Comparison of ENCODE assay signal across 8 cellular contexts in the genomic region with DNA sequence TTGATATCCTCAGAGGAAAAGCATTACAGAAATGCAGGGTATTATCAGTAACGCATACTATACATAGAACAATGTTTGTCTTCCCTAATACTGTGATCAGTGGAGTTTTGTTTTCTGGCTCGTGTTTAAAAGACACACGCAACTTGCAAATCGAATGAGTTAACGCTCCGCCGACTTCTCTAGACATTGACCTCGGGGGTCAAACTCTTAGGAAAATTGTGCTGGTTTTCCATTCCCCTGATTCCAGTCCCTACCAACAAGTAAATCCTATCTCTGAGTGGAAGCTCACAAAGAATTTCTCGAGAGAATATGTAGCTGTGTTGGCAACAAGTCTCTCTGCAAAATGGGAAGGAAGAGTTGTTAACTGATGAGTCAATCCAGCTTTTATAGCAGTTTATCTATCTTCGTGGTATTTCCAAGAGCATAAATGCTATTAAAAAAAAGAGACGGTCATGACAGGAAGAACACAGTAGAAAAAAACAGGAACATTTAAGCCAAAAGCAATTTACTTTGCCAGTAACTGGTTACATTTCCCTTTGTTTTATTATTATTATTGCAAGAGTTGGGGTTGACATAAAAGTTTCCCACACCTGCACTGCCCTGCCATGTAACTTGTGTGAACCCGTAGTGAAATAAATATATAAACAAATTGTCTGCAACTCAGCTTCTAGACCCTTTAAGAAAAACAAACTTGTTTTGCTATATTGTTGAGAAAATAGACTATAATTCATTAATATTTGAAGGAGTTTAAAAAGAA.
DNase-seq lines count a peak whose midpoint lies in the region; ATAC-seq and TF ChIP-seq lines count a peak whose summit lies in the region.

No MANE protein-coding gene starts in this region.

- POLR2A ChIA-PET in CD4-positive, alpha-beta memory T cell (lab: Charles Lee; ENCODE audit: partially characterized antibody) = interaction anchor here (0.6 to 10.1 kb wide), 18 partner anchors 8 to 533 kb away, joined by 3 to 251 read pairs (median 6); partner anchors contain the start of gene ARID5B

- H3K4me1 ChIP-seq in CD4-positive, alpha-beta memory T cell (ENCODE audit: insufficient read depth, low read length) = peaks cover 81% of the 10 kb centered on the region
- H3K4me1 ChIP-seq in liver (ENCODE audit: control insufficient read depth in 4 of 4, insufficient read depth in 4 of 4, low read length in 3 of 4) (peaks cover 6 to 41% (median 17%) of the 10 kb centered on the region in 4 donors), tibial artery (peaks cover 0 to 75% (median 49%) of the 10 kb centered on the region in 4 donors)

- no peaks in the 10 kb centered on the region for H3K27me3 Mint-ChIP-seq in CD4-positive, alpha-beta memory T cell

- H3K27me3 ChIP-seq in CD4-positive, alpha-beta memory T cell (ENCODE audit: insufficient read depth, low read length) = no peaks in the 10 kb centered on the region
- H3K27me3 ChIP-seq in MG63 (no peaks in the 10 kb centered on the region), liver (ENCODE audit: control insufficient read depth in 4 of 4, insufficient read depth in 4 of 4, low read length in 3 of 4) (no peaks in the 10 kb centered on the region), tibial artery (no peaks in the 10 kb centered on the region)

- H3K9me3 Mint-ChIP-seq in CD4-positive, alpha-beta memory T cell = peaks cover 0 to 2% (median 0%) of the 10 kb centered on the region in 8 donors

- no peak for ATAC-seq in GM21529 (IDR thresholded peaks at IDR 0.05; ENCODE audit: unreplicated experiment)

- H3K4me3 ChIP-seq in CD4-positive, alpha-beta memory T cell (ENCODE audit: low read length in 2 of 2) = peak overlapping the region; percentile 9 to 26
- no peak overlapping the region; the same call in 1 of the 2 replicates for H3K4me3 ChIP-seq in MG63
- peak overlapping the region; percentile 16 for H3K4me3 ChIP-seq in astrocyte of the spinal cord (ENCODE audit: low read depth, low read length)
- H3K4me3 ChIP-seq in liver (ENCODE audit: low read depth in 1 of 3, low read length in 3 of 3) = peak overlapping the region in 2 of 3 donors; percentile 5 to 6
- peak overlapping the region; percentile 16 to 23 for H3K4me3 ChIP-seq in tibial artery

- H3K27ac ChIP-seq in CD4-positive, alpha-beta memory T cell (ENCODE audit: low read depth, low read length) = peak overlapping the region; percentile 87
- H3K27ac ChIP-seq in liver (ENCODE audit: low read depth in 1 of 2, low read length in 2 of 2) (peak overlapping the region; percentile 87 to 93), tibial artery (peak overlapping the region; percentile 88 to 96)

- H3K9ac ChIP-seq in liver (ENCODE audit: low read depth in 1 of 2, low read length in 2 of 2) = peak overlapping the region in 1 of 2 donors; percentile 10

- peaks cover 0 to 16% of the 10 kb centered on the region in 2 donors for H3K36me3 Mint-ChIP-seq in CD4-positive, alpha-beta memory T cell

- DNase-seq in CD4-positive, alpha-beta memory T cell = peak in 1 of 5 donors; percentile 9
- DNase-seq in MG63 (peak; percentile 76), astrocyte of the spinal cord (ENCODE audit: low read depth, low spot score) (peak; percentile 92), tibial artery (no peak), NCI-H1694 (lab: John Stamatoyannopoulos, UW) (no peak), GM19240 (ENCODE audit: insufficient read length, low spot score) (no peak)

- no peak for TF ChIP-seq CTCF in astrocyte of the spinal cord (IDR thresholded peaks at IDR 0.05; ENCODE audit: low read depth, low read length)
- TF ChIP-seq CTCF in liver (IDR thresholded peaks at IDR 0.05; ENCODE audit: low read depth, low read length, missing input control) = no peak
- no peak for TF ChIP-seq CTCF in tibial artery (IDR thresholded peaks at IDR 0.05)

- H3K4me1 Mint-ChIP-seq in CD4-positive, alpha-beta memory T cell = peaks cover 65 to 99% (median 76%) of the 10 kb centered on the region in 4 donors

- H3K27ac Mint-ChIP-seq in CD4-positive, alpha-beta memory T cell = peak overlapping the region; percentile 92 to 100 (median 98)

- no peaks in the 10 kb centered on the region for H3K36me3 ChIP-seq in CD4-positive, alpha-beta memory T cell (ENCODE audit: insufficient read depth, low read length)
- H3K36me3 ChIP-seq in MG63 (peaks cover 9% of the 10 kb centered on the region), liver (ENCODE audit: control insufficient read depth in 4 of 4, insufficient read depth in 3 of 4, low read depth in 1 of 4, low read length in 3 of 4) (no peaks in the 10 kb centered on the region), tibial artery (no peaks in the 10 kb centered on the region)

- intact Hi-C loops in CD4-positive, alpha-beta memory T cell (cut with micrococcal nuclease) = loop anchor here (2.0 to 10.0 kb wide), 2 partner anchors 339 to 771 kb away; partner anchors contain the start of gene EGR2
- intact Hi-C loops in tibial artery (cut with DNase I; ENCODE audit: low total_unique reads) = loop anchor here (5.0 kb wide), 1 partner anchor 144 kb away; the partner anchor contains the start of gene ARID5B

- WGBS in liver = 14% methylated on average over 12 of the region's 12 CpGs

- H3K4me3 Mint-ChIP-seq in CD4-positive, alpha-beta memory T cell = peak overlapping the region; percentile 78 to 98 (median 89)

- TF ChIP-seq RAD21 in liver (IDR thresholded peaks at IDR 0.05) = peak; percentile 41 to 69

- H3K9me3 ChIP-seq in CD4-positive, alpha-beta memory T cell (ENCODE audit: control insufficient read depth in 1 of 2, low read length in 2 of 2) = no peaks in the 10 kb centered on the region
- H3K9me3 ChIP-seq in MG63 = no peaks in the 10 kb centered on the region
- no peaks in the 10 kb centered on the region for H3K9me3 ChIP-seq in liver (ENCODE audit: control insufficient read depth in 4 of 4, low read length in 3 of 4)
- no peaks in the 10 kb centered on the region for H3K9me3 ChIP-seq in tibial artery

- CTCF ChIA-PET in CD4-positive, alpha-beta memory T cell (lab: Charles Lee; ENCODE audit: partially characterized antibody) = interaction anchor here (1.1 to 14.2 kb wide), 4 partner anchors 7 to 199 kb away, joined by 4 to 228 read pairs (median 50); partner anchors contain the start of gene ARID5B

- in situ Hi-C loops in astrocyte of the spinal cord (cut with HindIII; ENCODE audit: low sequenced_read_pairs) = no loop called here

TF ChIP-seq in liver, 16 proteins besides CTCF, POLR2A, EP300 and RAD21 (continues in another document):
- TF ChIP-seq HNF4A (conservative IDR thresholded peaks at IDR 0.05) (peak; percentile 93 to 100), TAF1 (conservative IDR thresholded peaks at IDR 0.05) (peak; percentile 28), YY1 (IDR thresholded peaks at IDR 0.05) (peak; percentile 48), SP1 (IDR thresholded peaks at IDR 0.05) (peak; percentile 98), RXRA (IDR thresholded peaks at IDR 0.05) (peak; percentile 55 to 69), FOXA2 (IDR thresholded peaks at IDR 0.05) (no peak), NR2F2 (IDR thresholded peaks at IDR 0.05) (peak; percentile 95), JUND (IDR thresholded peaks at IDR 0.05) (peak; percentile 56 to 89), ATF3 (IDR thresholded peaks at IDR 0.05) (peak; percentile 85), REST (IDR thresholded peaks at IDR 0.05) (peak; percentile 74), GABPA (IDR thresholded peaks at IDR 0.05 in 1 of 2, conservative IDR thresholded peaks at IDR 0.05 in 1 of 2) (no peak), EGR1 (IDR thresholded peaks at IDR 0.05; ENCODE audit: low read depth in 2 of 2) (peak; percentile 58 to 91), FOXA1 (IDR thresholded peaks at IDR 0.05) (no peak)
- TF ChIP-seq, protein P1, sequence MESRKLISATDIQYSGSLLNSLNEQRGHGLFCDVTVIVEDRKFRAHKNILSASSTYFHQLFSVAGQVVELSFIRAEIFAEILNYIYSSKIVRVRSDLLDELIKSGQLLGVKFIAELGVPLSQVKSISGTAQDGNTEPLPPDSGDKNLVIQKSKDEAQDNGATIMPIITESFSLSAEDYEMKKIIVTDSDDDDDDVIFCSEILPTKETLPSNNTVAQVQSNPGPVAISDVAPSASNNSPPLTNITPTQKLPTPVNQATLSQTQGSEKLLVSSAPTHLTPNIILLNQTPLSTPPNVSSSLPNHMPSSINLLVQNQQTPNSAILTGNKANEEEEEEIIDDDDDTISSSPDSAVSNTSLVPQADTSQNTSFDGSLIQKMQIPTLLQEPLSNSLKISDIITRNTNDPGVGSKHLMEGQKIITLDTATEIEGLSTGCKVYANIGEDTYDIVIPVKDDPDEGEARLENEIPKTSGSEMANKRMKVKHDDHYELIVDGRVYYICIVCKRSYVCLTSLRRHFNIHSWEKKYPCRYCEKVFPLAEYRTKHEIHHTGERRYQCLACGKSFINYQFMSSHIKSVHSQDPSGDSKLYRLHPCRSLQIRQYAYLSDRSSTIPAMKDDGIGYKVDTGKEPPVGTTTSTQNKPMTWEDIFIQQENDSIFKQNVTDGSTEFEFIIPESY (IDR thresholded peaks at IDR 0.05) = peak; percentile 64

Comparison
In these comparisons a context has a peak if more than half of its experiments do, and no peak if none do; other contexts are left out.
1. DNase-seq: peak in MG63 (single experiment) and astrocyte of the spinal cord (single experiment); none in tibial artery (0 of 2), NCI-H1694 (single experiment) and GM19240 (single experiment).
2. Peak in every context shown above with its lines, with median percentiles within 50 percentile points of each other: H3K27ac ChIP-seq.